Comparison of ENCODE assay signal across 27 cellular contexts in genomic region chr4:8676676-8677075, GRCh38.
"Had no signal": no experiment of that assay in that cellular context is flagged by ENCODE, and none has a peak within 500 bp of the region (broad histone marks: within the 10 kb centered on the region; RNA-seq: fewer than 3 reads in every experiment).

No MANE protein-coding gene starts in this region.

- H3K4me1 ChIP-seq: heart right ventricle, lower lobe of right lung, neural progenitor cell, parathyroid adenoma, right atrium auricular region, right lobe of liver, suprapubic skin, tibial artery, uterus had no signal

- ATAC-seq: heart right ventricle; left cardiac atrium; left lobe of liver; left ventricle myocardium superior; lower lobe of right lung; naive thymus-derived CD8-positive, alpha-beta T cell; right lobe of liver; stimulated activated effector memory CD8-positive, alpha-beta T cell treated with anti-CD3 and anti-CD28 coated beads, Interleukin-12 subunit alpha, Interleukin-12 subunit beta, amount 100 ng/mL, for 72 hours had no signal

- H3K9me3 ChIP-seq: heart right ventricle, lower lobe of right lung, neutrophil, right atrium auricular region, right lobe of liver, suprapubic skin, thoracic aorta, uterus had no signal

- H3K27ac ChIP-seq: heart right ventricle, hepatocyte, lower lobe of right lung, neural progenitor cell, neutrophil, parathyroid adenoma, right atrium auricular region, right lobe of liver, skin epidermis, suprapubic skin, thoracic aorta, tibial artery, uterus had no signal

- H3K27me3 ChIP-seq: right atrium auricular region, right lobe of liver, uterus had no signal

- H3K36me3 ChIP-seq: heart right ventricle, lower lobe of right lung, neural progenitor cell, neutrophil, right atrium auricular region, right lobe of liver, suprapubic skin, thoracic aorta, tibial artery, uterus had no signal

- DNase-seq: heart right ventricle; kidney glomerular epithelial cell; left cardiac atrium; left ventricle myocardium superior; lower lobe of right lung; mammary epithelial cell; mesenchymal stem cell; naive thymus-derived CD8-positive, alpha-beta T cell; nephron progenitor cell; occipital lobe; right lobe of liver; stimulated activated CD4-positive, alpha-beta T cell treated with anti-CD3 and anti-CD28 coated beads, Interleukin-4, amount 100 ng/mL, for 24 hours; stimulated activated naive CD4-positive, alpha-beta T cell; tibial artery; trophoblast cell; uterus had no signal

- FAIRE-seq: keratinocyte had no signal

- H3K4me3 ChIP-seq: heart right ventricle, hepatocyte, lower lobe of right lung, neural progenitor cell, right atrium auricular region, right lobe of liver, skin epidermis, suprapubic skin, thoracic aorta, tibial artery, uterus had no signal
